1 cellular context compared by ENCODE assay signal in genomic region chr9:71911908-71912325, GRCh38.
TF ChIP-seq lines count a peak whose summit lies in the region.

No MANE protein-coding gene starts in this region.

TF ChIP-seq in HepG2, 621 proteins besides CTCF, POLR2A, EP300 and RAD21 (continued from another document):
- no peak for TF ChIP-seq TEAD3 (CRISPR knock-in tag; optimal IDR thresholded peaks at IDR 0.05; ENCODE audit: borderline replicate concordance)
- TF ChIP-seq KDM5A (IDR thresholded peaks at IDR 0.05; ENCODE audit: borderline replicate concordance, low read length) = 0 out of 2 replicates have a peak, but pooled peaks have one; percentile 34
- TF ChIP-seq TCF7 (IDR thresholded peaks at IDR 0.05; ENCODE audit: low read depth) = no peak
- TF ChIP-seq ZBTB43 (CRISPR knock-in tag; conservative IDR thresholded peaks at IDR 0.05) = no peak
- TF ChIP-seq GPBP1L1 (CRISPR knock-in tag; IDR thresholded peaks at IDR 0.05) = no peak
- no peak for TF ChIP-seq ATF1 (CRISPR knock-in tag; IDR thresholded peaks at IDR 0.05)
- no peak for TF ChIP-seq ELF1 (CRISPR knock-in tag; IDR thresholded peaks at IDR 0.05)
- peak; percentile 74; the same call in 1 of the 2 replicates for TF ChIP-seq ZNF33A (CRISPR knock-in tag; IDR thresholded peaks at IDR 0.05; ENCODE audit: borderline replicate concordance)
- TF ChIP-seq GTF2F1 (IDR thresholded peaks at IDR 0.05; ENCODE audit: low read length) = no peak
- no peak for TF ChIP-seq TCF7L2 (IDR thresholded peaks at IDR 0.05; ENCODE audit: low read depth, low read length)
TF ChIP-seq in HepG2: peak in this region for 9.
